In genomic region chr20:22523499-22524392, GRCh38 we compare ENCODE assay signal across 1 cellular context.
A peak's percentile ranks its signal among the peaks of the same experiment; 100 is the strongest.
TF ChIP-seq lines count a peak whose summit lies in the region.

No MANE protein-coding gene starts in this region.

TF ChIP-seq in HepG2, 621 proteins besides CTCF, POLR2A, EP300 and RAD21 (continued from another document):
- TF ChIP-seq, protein P1, sequence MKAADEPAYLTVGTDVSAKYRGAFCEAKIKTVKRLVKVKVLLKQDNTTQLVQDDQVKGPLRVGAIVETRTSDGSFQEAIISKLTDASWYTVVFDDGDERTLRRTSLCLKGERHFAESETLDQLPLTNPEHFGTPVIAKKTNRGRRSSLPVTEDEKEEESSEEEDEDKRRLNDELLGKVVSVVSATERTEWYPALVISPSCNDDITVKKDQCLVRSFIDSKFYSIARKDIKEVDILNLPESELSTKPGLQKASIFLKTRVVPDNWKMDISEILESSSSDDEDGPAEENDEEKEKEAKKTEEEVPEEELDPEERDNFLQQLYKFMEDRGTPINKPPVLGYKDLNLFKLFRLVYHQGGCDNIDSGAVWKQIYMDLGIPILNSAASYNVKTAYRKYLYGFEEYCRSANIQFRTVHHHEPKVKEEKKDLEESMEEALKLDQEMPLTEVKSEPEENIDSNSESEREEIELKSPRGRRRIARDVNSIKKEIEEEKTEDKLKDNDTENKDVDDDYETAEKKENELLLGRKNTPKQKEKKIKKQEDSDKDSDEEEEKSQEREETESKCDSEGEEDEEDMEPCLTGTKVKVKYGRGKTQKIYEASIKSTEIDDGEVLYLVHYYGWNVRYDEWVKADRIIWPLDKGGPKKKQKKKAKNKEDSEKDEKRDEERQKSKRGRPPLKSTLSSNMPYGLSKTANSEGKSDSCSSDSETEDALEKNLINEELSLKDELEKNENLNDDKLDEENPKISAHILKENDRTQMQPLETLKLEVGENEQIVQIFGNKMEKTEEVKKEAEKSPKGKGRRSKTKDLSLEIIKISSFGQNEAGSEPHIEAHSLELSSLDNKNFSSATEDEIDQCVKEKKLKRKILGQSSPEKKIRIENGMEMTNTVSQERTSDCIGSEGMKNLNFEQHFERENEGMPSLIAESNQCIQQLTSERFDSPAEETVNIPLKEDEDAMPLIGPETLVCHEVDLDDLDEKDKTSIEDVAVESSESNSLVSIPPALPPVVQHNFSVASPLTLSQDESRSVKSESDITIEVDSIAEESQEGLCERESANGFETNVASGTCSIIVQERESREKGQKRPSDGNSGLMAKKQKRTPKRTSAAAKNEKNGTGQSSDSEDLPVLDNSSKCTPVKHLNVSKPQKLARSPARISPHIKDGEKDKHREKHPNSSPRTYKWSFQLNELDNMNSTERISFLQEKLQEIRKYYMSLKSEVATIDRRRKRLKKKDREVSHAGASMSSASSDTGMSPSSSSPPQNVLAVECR (CRISPR knock-in tag; IDR thresholded peaks at IDR 0.05; ENCODE audit: borderline replicate concordance): no peak; the same call in none of the 2 replicates
- no peak for TF ChIP-seq GABPA (IDR thresholded peaks at IDR 0.05; ENCODE audit: low read depth, low read length)
- TF ChIP-seq GABPA (CRISPR knock-in tag; IDR thresholded peaks at IDR 0.05; ENCODE audit: low read depth): peak; percentile 49
- TF ChIP-seq SMC3 (IDR thresholded peaks at IDR 0.05; ENCODE audit: low read length): peak; percentile 58
- peak; percentile 97 for TF ChIP-seq SALL1 (CRISPR knock-in tag; IDR thresholded peaks at IDR 0.05)
- no peak for TF ChIP-seq ZBTB2 (CRISPR knock-in tag; IDR thresholded peaks at IDR 0.05; ENCODE audit: low read depth)
- no peak for TF ChIP-seq REXO4 (CRISPR knock-in tag; IDR thresholded peaks at IDR 0.05; ENCODE audit: borderline replicate concordance)
- TF ChIP-seq CCDC6 (CRISPR knock-in tag; IDR thresholded peaks at IDR 0.05): peak; percentile 7; the same call in 1 of the 2 replicates
- peak; percentile 87; the same call in 1 of the 2 replicates for TF ChIP-seq LCORL (IDR thresholded peaks at IDR 0.05)
- TF ChIP-seq LCORL (CRISPR knock-in tag; IDR thresholded peaks at IDR 0.05): peak; percentile 99
- no peak for TF ChIP-seq ZNF224 (CRISPR knock-in tag; IDR thresholded peaks at IDR 0.05)
- TF ChIP-seq PAX8 (CRISPR knock-in tag; IDR thresholded peaks at IDR 0.05; ENCODE audit: borderline replicate concordance): no peak
- TF ChIP-seq CREB1 (IDR thresholded peaks at IDR 0.05): peak; percentile 81
- TF ChIP-seq CREB1 (CRISPR knock-in tag; IDR thresholded peaks at IDR 0.05): peak; percentile 49; the same call in 1 of the 2 replicates
- TF ChIP-seq ZNF446 (CRISPR knock-in tag; IDR thresholded peaks at IDR 0.05): no peak
- peak; percentile 80 for TF ChIP-seq SP4 (CRISPR knock-in tag; IDR thresholded peaks at IDR 0.05)
- TF ChIP-seq, protein P2, sequence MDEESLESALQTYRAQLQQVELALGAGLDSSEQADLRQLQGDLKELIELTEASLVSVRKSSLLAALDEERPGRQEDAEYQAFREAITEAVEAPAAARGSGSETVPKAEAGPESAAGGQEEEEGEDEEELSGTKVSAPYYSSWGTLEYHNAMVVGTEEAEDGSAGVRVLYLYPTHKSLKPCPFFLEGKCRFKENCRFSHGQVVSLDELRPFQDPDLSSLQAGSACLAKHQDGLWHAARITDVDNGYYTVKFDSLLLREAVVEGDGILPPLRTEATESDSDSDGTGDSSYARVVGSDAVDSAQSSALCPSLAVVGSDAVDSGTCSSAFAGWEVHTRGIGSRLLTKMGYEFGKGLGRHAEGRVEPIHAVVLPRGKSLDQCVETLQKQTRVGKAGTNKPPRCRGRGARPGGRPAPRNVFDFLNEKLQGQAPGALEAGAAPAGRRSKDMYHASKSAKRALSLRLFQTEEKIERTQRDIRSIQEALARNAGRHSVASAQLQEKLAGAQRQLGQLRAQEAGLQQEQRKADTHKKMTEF (CRISPR knock-in tag; IDR thresholded peaks at IDR 0.05): peak; percentile 96
- TF ChIP-seq, protein P3, sequence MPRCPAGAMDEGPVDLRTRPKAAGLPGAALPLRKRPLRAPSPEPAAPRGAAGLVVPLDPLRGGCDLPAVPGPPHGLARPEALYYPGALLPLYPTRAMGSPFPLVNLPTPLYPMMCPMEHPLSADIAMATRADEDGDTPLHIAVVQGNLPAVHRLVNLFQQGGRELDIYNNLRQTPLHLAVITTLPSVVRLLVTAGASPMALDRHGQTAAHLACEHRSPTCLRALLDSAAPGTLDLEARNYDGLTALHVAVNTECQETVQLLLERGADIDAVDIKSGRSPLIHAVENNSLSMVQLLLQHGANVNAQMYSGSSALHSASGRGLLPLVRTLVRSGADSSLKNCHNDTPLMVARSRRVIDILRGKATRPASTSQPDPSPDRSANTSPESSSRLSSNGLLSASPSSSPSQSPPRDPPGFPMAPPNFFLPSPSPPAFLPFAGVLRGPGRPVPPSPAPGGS (CRISPR knock-in tag; IDR thresholded peaks at IDR 0.05): peak; percentile 94
- peak; percentile 98; the same call in 1 of the 2 replicates for TF ChIP-seq ZNF670 (CRISPR knock-in tag; IDR thresholded peaks at IDR 0.05; ENCODE audit: borderline replicate concordance)
- peak; percentile 68; the same call in 1 of the 2 replicates for TF ChIP-seq SNAPC5 (CRISPR knock-in tag; IDR thresholded peaks at IDR 0.05; ENCODE audit: borderline replicate concordance)
- TF ChIP-seq, protein P4, sequence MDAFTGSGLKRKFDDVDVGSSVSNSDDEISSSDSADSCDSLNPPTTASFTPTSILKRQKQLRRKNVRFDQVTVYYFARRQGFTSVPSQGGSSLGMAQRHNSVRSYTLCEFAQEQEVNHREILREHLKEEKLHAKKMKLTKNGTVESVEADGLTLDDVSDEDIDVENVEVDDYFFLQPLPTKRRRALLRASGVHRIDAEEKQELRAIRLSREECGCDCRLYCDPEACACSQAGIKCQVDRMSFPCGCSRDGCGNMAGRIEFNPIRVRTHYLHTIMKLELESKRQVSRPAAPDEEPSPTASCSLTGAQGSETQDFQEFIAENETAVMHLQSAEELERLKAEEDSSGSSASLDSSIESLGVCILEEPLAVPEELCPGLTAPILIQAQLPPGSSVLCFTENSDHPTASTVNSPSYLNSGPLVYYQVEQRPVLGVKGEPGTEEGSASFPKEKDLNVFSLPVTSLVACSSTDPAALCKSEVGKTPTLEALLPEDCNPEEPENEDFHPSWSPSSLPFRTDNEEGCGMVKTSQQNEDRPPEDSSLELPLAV (CRISPR knock-in tag; conservative IDR thresholded peaks at IDR 0.05; ENCODE audit: low read depth): no peak
- TF ChIP-seq, protein P5, sequence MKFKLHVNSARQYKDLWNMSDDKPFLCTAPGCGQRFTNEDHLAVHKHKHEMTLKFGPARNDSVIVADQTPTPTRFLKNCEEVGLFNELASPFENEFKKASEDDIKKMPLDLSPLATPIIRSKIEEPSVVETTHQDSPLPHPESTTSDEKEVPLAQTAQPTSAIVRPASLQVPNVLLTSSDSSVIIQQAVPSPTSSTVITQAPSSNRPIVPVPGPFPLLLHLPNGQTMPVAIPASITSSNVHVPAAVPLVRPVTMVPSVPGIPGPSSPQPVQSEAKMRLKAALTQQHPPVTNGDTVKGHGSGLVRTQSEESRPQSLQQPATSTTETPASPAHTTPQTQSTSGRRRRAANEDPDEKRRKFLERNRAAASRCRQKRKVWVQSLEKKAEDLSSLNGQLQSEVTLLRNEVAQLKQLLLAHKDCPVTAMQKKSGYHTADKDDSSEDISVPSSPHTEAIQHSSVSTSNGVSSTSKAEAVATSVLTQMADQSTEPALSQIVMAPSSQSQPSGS (CRISPR knock-in tag; IDR thresholded peaks at IDR 0.05): peak; percentile 72; the same call in 1 of the 2 replicates
- TF ChIP-seq ZNF615 (CRISPR knock-in tag; IDR thresholded peaks at IDR 0.05; ENCODE audit: borderline replicate concordance): no peak
- TF ChIP-seq ZNF546 (CRISPR knock-in tag; conservative IDR thresholded peaks at IDR 0.05): peak; percentile 94
- TF ChIP-seq ZNF326 (CRISPR knock-in tag; IDR thresholded peaks at IDR 0.05; ENCODE audit: borderline replicate concordance): no peak
- 0 out of 2 replicates have a peak, but pooled peaks have one; percentile 49 for TF ChIP-seq SATB2 (CRISPR knock-in tag; IDR thresholded peaks at IDR 0.05)
- peak; percentile 75; the same call in 1 of the 2 replicates for TF ChIP-seq YEATS4 (CRISPR knock-in tag; IDR thresholded peaks at IDR 0.05; ENCODE audit: borderline replicate concordance)
- no peak for TF ChIP-seq ZNF333 (CRISPR knock-in tag; IDR thresholded peaks at IDR 0.05; ENCODE audit: borderline replicate concordance)
- no peak for TF ChIP-seq ZNF747 (CRISPR knock-in tag; IDR thresholded peaks at IDR 0.05; ENCODE audit: borderline replicate concordance)
- no peak; the same call in 1 of the 2 replicates for TF ChIP-seq GLI4 (CRISPR knock-in tag; IDR thresholded peaks at IDR 0.05; ENCODE audit: borderline replicate concordance)
- TF ChIP-seq ESRRA (CRISPR knock-in tag; IDR thresholded peaks at IDR 0.05; ENCODE audit: low read depth): no peak; the same call in 1 of the 2 replicates
- no peak; the same call in 1 of the 2 replicates for TF ChIP-seq MBD4 (IDR thresholded peaks at IDR 0.05; ENCODE audit: borderline replicate concordance, low read length)
- TF ChIP-seq PITX1 (CRISPR knock-in tag; IDR thresholded peaks at IDR 0.05): peak; percentile 94
- TF ChIP-seq RARA (CRISPR knock-in tag; IDR thresholded peaks at IDR 0.05): peak; percentile 66; the same call in 1 of the 2 replicates
- TF ChIP-seq, protein P6, sequence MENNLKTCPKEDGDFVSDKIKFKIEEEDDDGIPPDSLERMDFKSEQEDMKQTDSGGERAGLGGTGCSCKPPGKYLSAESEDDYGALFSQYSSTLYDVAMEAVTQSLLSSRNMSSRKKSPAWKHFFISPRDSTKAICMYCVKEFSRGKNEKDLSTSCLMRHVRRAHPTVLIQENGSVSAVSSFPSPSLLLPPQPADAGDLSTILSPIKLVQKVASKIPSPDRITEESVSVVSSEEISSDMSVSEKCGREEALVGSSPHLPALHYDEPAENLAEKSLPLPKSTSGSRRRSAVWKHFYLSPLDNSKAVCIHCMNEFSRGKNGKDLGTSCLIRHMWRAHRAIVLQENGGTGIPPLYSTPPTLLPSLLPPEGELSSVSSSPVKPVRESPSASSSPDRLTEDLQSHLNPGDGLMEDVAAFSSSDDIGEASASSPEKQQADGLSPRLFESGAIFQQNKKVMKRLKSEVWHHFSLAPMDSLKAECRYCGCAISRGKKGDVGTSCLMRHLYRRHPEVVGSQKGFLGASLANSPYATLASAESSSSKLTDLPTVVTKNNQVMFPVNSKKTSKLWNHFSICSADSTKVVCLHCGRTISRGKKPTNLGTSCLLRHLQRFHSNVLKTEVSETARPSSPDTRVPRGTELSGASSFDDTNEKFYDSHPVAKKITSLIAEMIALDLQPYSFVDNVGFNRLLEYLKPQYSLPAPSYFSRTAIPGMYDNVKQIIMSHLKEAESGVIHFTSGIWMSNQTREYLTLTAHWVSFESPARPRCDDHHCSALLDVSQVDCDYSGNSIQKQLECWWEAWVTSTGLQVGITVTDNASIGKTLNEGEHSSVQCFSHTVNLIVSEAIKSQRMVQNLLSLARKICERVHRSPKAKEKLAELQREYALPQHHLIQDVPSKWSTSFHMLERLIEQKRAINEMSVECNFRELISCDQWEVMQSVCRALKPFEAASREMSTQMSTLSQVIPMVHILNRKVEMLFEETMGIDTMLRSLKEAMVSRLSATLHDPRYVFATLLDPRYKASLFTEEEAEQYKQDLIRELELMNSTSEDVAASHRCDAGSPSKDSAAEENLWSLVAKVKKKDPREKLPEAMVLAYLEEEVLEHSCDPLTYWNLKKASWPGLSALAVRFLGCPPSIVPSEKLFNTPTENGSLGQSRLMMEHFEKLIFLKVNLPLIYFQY (CRISPR knock-in tag; IDR thresholded peaks at IDR 0.05; ENCODE audit: borderline replicate concordance): peak; percentile 57; the same call in 1 of the 2 replicates
- peak; percentile 97 for TF ChIP-seq ZNF501 (CRISPR knock-in tag; IDR thresholded peaks at IDR 0.05)
- TF ChIP-seq ZNF691 (CRISPR knock-in tag; IDR thresholded peaks at IDR 0.05; ENCODE audit: borderline replicate concordance, low read depth): no peak; the same call in 1 of the 2 replicates
- peak; percentile 91 for TF ChIP-seq ZNF644 (CRISPR knock-in tag; IDR thresholded peaks at IDR 0.05; ENCODE audit: low read depth)
- no peak for TF ChIP-seq RFX5 (IDR thresholded peaks at IDR 0.05; ENCODE audit: low read depth, low read length)
- peak; percentile 88 for TF ChIP-seq U2AF1 (optimal IDR thresholded peaks at IDR 0.05; ENCODE audit: low read depth, low read length)
- peak; percentile 92 for TF ChIP-seq ZNF430 (CRISPR knock-in tag; IDR thresholded peaks at IDR 0.05)
- TF ChIP-seq SNRNP70 (IDR thresholded peaks at IDR 0.05; ENCODE audit: low read depth, low read length): no peak
- no peak for TF ChIP-seq ZNF296 (CRISPR knock-in tag; conservative IDR thresholded peaks at IDR 0.05)
- no peak; the same call in 1 of the 2 replicates for TF ChIP-seq MTF1 (CRISPR knock-in tag; IDR thresholded peaks at IDR 0.05)
- peak; percentile 95 for TF ChIP-seq FOXA3 (CRISPR knock-in tag; IDR thresholded peaks at IDR 0.05)
- TF ChIP-seq ELF1 (CRISPR knock-in tag; IDR thresholded peaks at IDR 0.05): peak; percentile 47
- peak; percentile 75; the same call in 1 of the 2 replicates for TF ChIP-seq NFIC (IDR thresholded peaks at IDR 0.05; ENCODE audit: low read length)
- 0 out of 2 replicates have a peak, but pooled peaks have one; percentile 38 for TF ChIP-seq AHR (CRISPR knock-in tag; IDR thresholded peaks at IDR 0.05)
- TF ChIP-seq ELF3 (CRISPR knock-in tag; IDR thresholded peaks at IDR 0.05): peak; percentile 76
- peak; percentile 73; the same call in 1 of the 2 replicates for TF ChIP-seq PRMT3 (CRISPR knock-in tag; IDR thresholded peaks at IDR 0.05; ENCODE audit: borderline replicate concordance, low read depth)
- no peak for TF ChIP-seq ATRX (CRISPR knock-in tag; IDR thresholded peaks at IDR 0.05; ENCODE audit: borderline replicate concordance)
